In the genomic region with DNA sequence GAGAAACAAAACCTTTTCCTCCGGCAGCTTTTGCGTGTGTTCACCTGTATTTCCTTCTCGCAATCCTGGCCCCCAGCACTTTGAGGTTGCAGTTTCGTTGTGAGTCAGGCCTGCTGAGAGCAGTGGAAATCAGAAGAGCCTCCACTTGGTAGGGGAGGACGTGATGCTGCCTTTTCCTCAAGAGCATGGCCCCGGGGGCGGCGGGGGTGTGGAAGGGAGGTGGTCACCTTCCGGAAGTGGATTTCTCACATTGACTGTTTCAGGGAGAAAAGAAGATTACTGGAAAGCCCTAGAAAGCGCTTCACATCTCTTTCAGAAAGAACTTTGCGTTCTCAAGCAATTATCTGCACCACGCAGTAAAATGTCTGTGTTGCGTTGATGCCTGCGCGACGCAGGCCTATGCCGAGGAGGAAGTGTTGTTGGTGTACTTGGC, we compare ENCODE assay signal across 8 cellular contexts. TPM values are rescaled to one million over a fixed set of nuclear protein-coding genes. Genes with fewer than 3 reads are reported as not detected.
DNase-seq lines count a peak whose midpoint lies in the region; ATAC-seq, FAIRE-seq and TF ChIP-seq lines count a peak whose summit lies in the region.

No MANE protein-coding gene starts in this region.

- intact Hi-C loops in lower lobe of right lung (cut with DNase I) (no loop called here), cardiac septum (cut with DNase I) (no loop called here), body of pancreas (cut with DNase I) (loop anchor here (10.0 kb wide), 1 partner anchor 80 kb away; no protein-coding TSS in a partner anchor)

- H3K27ac ChIP-seq in lower lobe of right lung (no peak overlapping the region), body of pancreas (no peak overlapping the region)

- no peak; the same call in 1 of the 2 replicates for TF ChIP-seq POLR2A in GM12892 (IDR thresholded peaks at IDR 0.05; ENCODE audit: low read depth, low read length)
- TF ChIP-seq POLR2A in H54 (IDR thresholded peaks at IDR 0.05; ENCODE audit: low read depth, low read length), result no peak
- TF ChIP-seq POLR2A in body of pancreas (IDR thresholded peaks at IDR 0.05), result no peak

- H3K9me3 ChIP-seq in lower lobe of right lung (no peaks in the 10 kb centered on the region), body of pancreas (no peaks in the 10 kb centered on the region)

- 92 to 94% methylated on average over 17 of the region's 17 CpGs for WGBS in body of pancreas, 2 donors

- H3K4me1 ChIP-seq in lower lobe of right lung (no peaks in the 10 kb centered on the region), body of pancreas (no peaks in the 10 kb centered on the region)

- no peaks in the 10 kb centered on the region for H3K36me3 ChIP-seq in lower lobe of right lung
- H3K36me3 ChIP-seq in body of pancreas (replicated peaks in 1 of 2; ENCODE audit: insufficient read depth in 1 of 2, low read depth in 2 of 2), result no peaks in the 10 kb centered on the region

- TF ChIP-seq CTCF in lower lobe of right lung (IDR thresholded peaks at IDR 0.05), result no peak
- TF ChIP-seq CTCF in body of pancreas (IDR thresholded peaks at IDR 0.05), result no peak

- FAIRE-seq in GM12892 (lab: Jason Lieb, UNC), result peak; percentile 95
- FAIRE-seq in H54 (lab: Jason Lieb, UNC), result no peak

- peak; percentile 68 for ATAC-seq in HG02798 (IDR thresholded peaks at IDR 0.05; ENCODE audit: poor library complexity, unreplicated experiment)
- ATAC-seq in lower lobe of right lung, result peak; percentile 7 to 34
- no peak for ATAC-seq in body of pancreas

- H3K4me3 ChIP-seq in lower lobe of right lung (no peak overlapping the region), body of pancreas (no peak overlapping the region)

- no peaks in the 10 kb centered on the region for H3K27me3 ChIP-seq in lower lobe of right lung (ENCODE audit: low read depth)
- no peaks in the 10 kb centered on the region for H3K27me3 ChIP-seq in body of pancreas

- DNase-seq in GM12892 (ENCODE audit: insufficient read length), result peak; percentile 55
- DNase-seq in activated CD4-positive, alpha-beta T cell treated with anti-CD3 and anti-CD28 coated beads for 1 hour, result peak; percentile 72
- DNase-seq in lower lobe of right lung, result no peak
- no peak for DNase-seq in H54 (ENCODE audit: insufficient read length, low spot score)
- no peak for DNase-seq in superior temporal gyrus (ENCODE audit: extremely low spot score)
- no peak for DNase-seq in cardiac septum (ENCODE audit: low spot score)
- no peak for DNase-seq in body of pancreas

RNA-seq across cellular contexts. Expression of a gene that starts 12.2 kb away (rescaled TPM):
- 5.2 TPM for polyA plus RNA-seq in GM12892 (2012; ENCODE audit: missing spikeins)
- total RNA-seq in lower lobe of right lung, result 1.4 TPM
- 0.43 TPM for total RNA-seq in cardiac septum
- 1 to 10 TPM in 1 of 2 donors, not detected in 1; 1.0 TPM for total RNA-seq in body of pancreas

RNA-seq across cellular contexts. Expression of a gene that starts 13.9 kb away (rescaled TPM):
- polyA plus RNA-seq in GM12892 (2012; ENCODE audit: missing spikeins), result not detected
- not detected for total RNA-seq in lower lobe of right lung
- not detected for total RNA-seq in cardiac septum
- not detected for total RNA-seq in body of pancreas

Comparison
In these comparisons a context has a peak if more than half of its experiments do, and no peak if none do; other contexts are left out.
1. DNase-seq: peak in GM12892 (single experiment) and activated CD4-positive, alpha-beta T cell treated with anti-CD3 and anti-CD28 coated beads for 1 hour (single experiment); none in lower lobe of right lung (single experiment), H54 (single experiment), superior temporal gyrus (single experiment), cardiac septum (single experiment) and body of pancreas (0 of 4).